ENCODE assay signal across 2 cellular contexts in genomic region chr5:110054240-110054639, GRCh38.
TF ChIP-seq lines count a peak whose summit lies in the region.

No MANE protein-coding gene starts in this region.

TF ChIP-seq in HCT116, 20 proteins besides CTCF, POLR2A, EP300 and RAD21 (continued from another document):
- TF ChIP-seq ZBTB33 (IDR thresholded peaks at IDR 0.05; ENCODE audit: extremely low read depth, insufficient replicate concordance, low read length) (no peak), CEBPB (IDR thresholded peaks at IDR 0.05; ENCODE audit: low read depth) (no peak), ZFX (IDR thresholded peaks at IDR 0.05) (no peak), SP1 (IDR thresholded peaks at IDR 0.05; ENCODE audit: low read depth) (no peak), ZNF274 (IDR thresholded peaks at IDR 0.05; ENCODE audit: low read depth, low read length) (no peak), FOSL1 (IDR thresholded peaks at IDR 0.05; ENCODE audit: low read depth) (no peak), YY1 (IDR thresholded peaks at IDR 0.05; ENCODE audit: extremely low read depth, insufficient replicate concordance, low read depth, low read length) (no peak)

TF ChIP-seq in WTC11, 78 proteins besides CTCF, POLR2A, EP300 and RAD21 (continued from another document):
- no peak for TF ChIP-seq HMGXB4 (CRISPR knock-in tag; IDR thresholded peaks at IDR 0.05)
- TF ChIP-seq, protein P1, sequence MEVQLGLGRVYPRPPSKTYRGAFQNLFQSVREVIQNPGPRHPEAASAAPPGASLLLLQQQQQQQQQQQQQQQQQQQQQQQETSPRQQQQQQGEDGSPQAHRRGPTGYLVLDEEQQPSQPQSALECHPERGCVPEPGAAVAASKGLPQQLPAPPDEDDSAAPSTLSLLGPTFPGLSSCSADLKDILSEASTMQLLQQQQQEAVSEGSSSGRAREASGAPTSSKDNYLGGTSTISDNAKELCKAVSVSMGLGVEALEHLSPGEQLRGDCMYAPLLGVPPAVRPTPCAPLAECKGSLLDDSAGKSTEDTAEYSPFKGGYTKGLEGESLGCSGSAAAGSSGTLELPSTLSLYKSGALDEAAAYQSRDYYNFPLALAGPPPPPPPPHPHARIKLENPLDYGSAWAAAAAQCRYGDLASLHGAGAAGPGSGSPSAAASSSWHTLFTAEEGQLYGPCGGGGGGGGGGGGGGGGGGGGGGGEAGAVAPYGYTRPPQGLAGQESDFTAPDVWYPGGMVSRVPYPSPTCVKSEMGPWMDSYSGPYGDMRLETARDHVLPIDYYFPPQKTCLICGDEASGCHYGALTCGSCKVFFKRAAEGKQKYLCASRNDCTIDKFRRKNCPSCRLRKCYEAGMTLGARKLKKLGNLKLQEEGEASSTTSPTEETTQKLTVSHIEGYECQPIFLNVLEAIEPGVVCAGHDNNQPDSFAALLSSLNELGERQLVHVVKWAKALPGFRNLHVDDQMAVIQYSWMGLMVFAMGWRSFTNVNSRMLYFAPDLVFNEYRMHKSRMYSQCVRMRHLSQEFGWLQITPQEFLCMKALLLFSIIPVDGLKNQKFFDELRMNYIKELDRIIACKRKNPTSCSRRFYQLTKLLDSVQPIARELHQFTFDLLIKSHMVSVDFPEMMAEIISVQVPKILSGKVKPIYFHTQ (CRISPR knock-in tag; IDR thresholded peaks at IDR 0.05) = no peak
- no peak for TF ChIP-seq ZBTB21 (CRISPR knock-in tag; IDR thresholded peaks at IDR 0.05; ENCODE audit: borderline replicate concordance)
